ENCODE assay signal across 8 cellular contexts in the genomic region with DNA sequence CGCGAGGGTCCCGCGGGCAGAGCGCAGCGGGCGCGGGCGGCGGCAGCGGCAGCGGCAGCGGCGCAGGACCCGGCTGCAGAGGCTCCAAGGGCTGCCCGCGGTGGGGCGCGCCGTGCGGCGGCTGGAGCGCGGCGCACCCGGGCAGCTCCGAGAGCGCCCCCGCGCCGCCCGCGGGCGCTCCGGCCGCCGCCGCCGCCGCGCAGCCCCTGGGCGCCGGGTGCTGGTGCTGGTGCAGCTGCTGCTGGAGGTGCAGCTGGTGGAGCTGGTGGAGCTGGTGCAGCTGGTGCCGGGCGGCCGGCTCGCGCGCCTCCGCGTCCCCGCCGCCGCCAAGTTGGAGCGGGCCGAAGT. TPM values are rescaled to one million over a fixed set of nuclear protein-coding genes. Genes with fewer than 3 reads are reported as not detected.
DNase-seq lines count a peak whose midpoint lies in the region; ATAC-seq, FAIRE-seq and TF ChIP-seq lines count a peak whose summit lies in the region.

No MANE protein-coding gene starts in this region.

- DNase-seq in NCI-H345 (lab: John Stamatoyannopoulos, UW): peak; percentile 54
- DNase-seq in NCI-H345 treated with DMSO at 0.1 percent for 48 hours (lab: John Stamatoyannopoulos, UW; ENCODE audit: unreplicated experiment): no peak
- no peak for DNase-seq in HFF-Myc (ENCODE audit: extremely low read depth, low read depth)
- no peak for DNase-seq in Panc1 (ENCODE audit: low read depth, low spot score)
- peak; percentile 32 for DNase-seq in epithelial cell of esophagus (ENCODE audit: low read depth)
- DNase-seq in pancreas: no peak
- no peak for DNase-seq in stimulated activated CD4-positive, alpha-beta T cell treated with anti-CD3 and anti-CD28 coated beads, Interleukin-15, amount 100 ng/mL, for 24 hours
- DNase-seq in SKM-1 (lab: John Stamatoyannopoulos, UW; ENCODE audit: unreplicated experiment): no peak

- no peak for FAIRE-seq in pancreas (lab: Jason Lieb, UNC)

- H3K9me3 ChIP-seq in Panc1 (ENCODE audit: control insufficient read depth, insufficient read depth, low read depth, low read length) (no peaks in the 10 kb centered on the region), pancreas (no peaks in the 10 kb centered on the region)

- 0% methylated on average over 19 to 56 of the region's 56 CpGs for WGBS in pancreas, 2 donors

- H3K4me3 ChIP-seq in HFF-Myc (replicated peaks; ENCODE audit: low read depth, low read length) (peak overlapping the region; percentile 90), Panc1 (ENCODE audit: low read depth in 2 of 2, low read length in 2 of 2) (peak overlapping the region; percentile 57 to 81), epithelial cell of esophagus (ENCODE audit: low read length) (peak overlapping the region; percentile 79), pancreas (peak overlapping the region; percentile 45 to 83 (median 60))

- POLR2A ChIA-PET in Panc1 (lab: Charles Lee): interaction anchor here (0.5 to 0.7 kb wide), 3 partner anchors 158 to 463 kb away, joined by 3 to 4 read pairs (median 3); no protein-coding TSS in a partner anchor

- in situ Hi-C loops in Panc1 (cut with HindIII; ENCODE audit: low pct_unique_long_range_greater_than_20kb, low sequenced_read_pairs): no loop called here

- CTCF ChIA-PET in Panc1 (lab: Charles Lee): interaction anchor here (0.5 kb wide), 1 partner anchor 437 kb away, joined by 6 read pairs; no protein-coding TSS in a partner anchor

- H3K27me3 ChIP-seq in Panc1 (ENCODE audit: control insufficient read depth, insufficient read depth, low read length): no peaks in the 10 kb centered on the region
- H3K27me3 ChIP-seq in pancreas: no peaks in the 10 kb centered on the region

- TF ChIP-seq CTCF in HFF-Myc (IDR thresholded peaks at IDR 0.05; ENCODE audit: low read depth, low read length, missing control alignments) (no peak), Panc1 (IDR thresholded peaks at IDR 0.05) (peak; percentile 28; the same call in 1 of the 2 replicates), epithelial cell of esophagus (IDR thresholded peaks at IDR 0.05; ENCODE audit: insufficient read depth, low read depth, low read length, missing control alignments) (no peak), pancreas (IDR thresholded peaks at IDR 0.05) (no peak)

- H3K27ac ChIP-seq in Panc1 (ENCODE audit: low read length) (no peak overlapping the region), pancreas (peak overlapping the region; percentile 63 to 99 (median 86))

- ATAC-seq in Panc1 (no peak; the same call in 1 of the 2 replicates), pancreas (peak in 1 of 4 donors; percentile 17)

- no peaks in the 10 kb centered on the region; the same call in 1 of the 2 replicates for H3K36me3 ChIP-seq in Panc1 (ENCODE audit: control insufficient read depth, insufficient read depth, low read length)
- H3K36me3 ChIP-seq in pancreas: no peaks in the 10 kb centered on the region

- intact Hi-C loops in Panc1 (cut with micrococcal nuclease; ENCODE audit: unreplicated experiment) (loop anchor here (5.0 kb wide), 3 partner anchors 160 to 430 kb away; no protein-coding TSS in a partner anchor), pancreas (cut with DNase I) (loop anchor here in 2 of 3 donors (10.0 kb wide), 4 partner anchors 147 to 437 kb away; no protein-coding TSS in a partner anchor)

- no TSS peak for BruUV-seq in Panc1 (replicated peaks; lab: Mats Ljungman, UMichigan)

- H3K4me1 ChIP-seq in Panc1 (ENCODE audit: control insufficient read depth, insufficient read depth, low read length) (peaks cover 21% of the 10 kb centered on the region), pancreas (peaks cover 0 to 11% (median 7%) of the 10 kb centered on the region in 3 donors)

RNA-seq across cellular contexts. Expression of gene IER5L, which starts 0.6 kb away (rescaled TPM):
- total RNA-seq in Panc1 (2021; ENCODE audit: unreplicated experiment) (44.6 TPM), pancreas (10 to 100 TPM in 1 of 6 donors, 1 to 10 TPM in 5; 1.8 to 13.2 (median 4.6) TPM)
- 56.2 TPM for polyA plus RNA-seq in Panc1 (2012; ENCODE audit: insufficient read length)
- polyA plus RNA-seq in pancreas: 10 to 100 TPM in 1 of 2 donors, 1 to 10 TPM in 1; 6.1 to 14.3 TPM

Comparison
In these comparisons a context has a peak if more than half of its experiments do, and no peak if none do; other contexts are left out.
1. DNase-seq: peak in NCI-H345 (single experiment) and epithelial cell of esophagus (single experiment); none in NCI-H345 treated with DMSO at 0.1 percent for 48 hours (single experiment), HFF-Myc (single experiment), Panc1 (single experiment), pancreas (0 of 6), stimulated activated CD4-positive, alpha-beta T cell treated with anti-CD3 and anti-CD28 coated beads, Interleukin-15, amount 100 ng/mL, for 24 hours (single experiment) and SKM-1 (single experiment).
2. Peak in every context shown above with its lines, with median percentiles within 50 percentile points of each other: H3K4me3 ChIP-seq.